Comparison of ENCODE assay signal across 18 cellular contexts in genomic region chr5:37776826-37777225, GRCh38.
DNase-seq lines count a peak whose midpoint lies in the region; ATAC-seq and TF ChIP-seq lines count a peak whose summit lies in the region.
"Had no signal": no experiment of that assay in that cellular context is flagged by ENCODE, and none has a peak within 500 bp of the region (broad histone marks: within the 10 kb centered on the region; RNA-seq: fewer than 3 reads in every experiment).

No MANE protein-coding gene starts in this region.

- DNase-seq in HL-60 (ENCODE audit: low read depth in 1 of 2, low spot score in 1 of 2) (no peak), cardiac fibroblast (ENCODE audit: low read depth in 2 of 2) (peak; percentile 54 to 92), left kidney (ENCODE audit: low read depth, low spot score) (peak; percentile 19), aorta (no peak), NK-92 (lab: John Stamatoyannopoulos, UW; ENCODE audit: unreplicated experiment) (no peak)
- DNase-seq: activated CD4-positive, alpha-beta T cell treated with anti-CD3 and anti-CD28 coated beads, Interleukin-2, amount 50 U/mL, for 1 hour; CD4-positive, alpha-beta memory T cell; heart left ventricle; Karpas-422; left cardiac atrium; naive thymus-derived CD4-positive, alpha-beta T cell; NCI-H1694; stimulated activated CD4-positive, alpha-beta T cell treated with anti-CD3 and anti-CD28 coated beads, Interleukin-2, amount 100 ng/mL, for 24 hours; stimulated activated CD8-positive, alpha-beta memory T cell treated with anti-CD3 and anti-CD28 coated beads, Interleukin-4, amount 100 ng/mL, for 48 hours had no signal

- H3K27me3 ChIP-seq in HL-60 (ENCODE audit: insufficient read depth, poor library complexity, severe bottlenecking) (no peaks in the 10 kb centered on the region), aorta (ENCODE audit: control insufficient read depth in 1 of 2, insufficient read depth in 2 of 2, low read length in 1 of 2) (no peaks in the 10 kb centered on the region)
- H3K27me3 ChIP-seq: ascending aorta, heart left ventricle, upper lobe of left lung had no signal

- peak; percentile 36 for ATAC-seq in aorta (ENCODE audit: low FRiP score)
- no peak for ATAC-seq in HG02798 (IDR thresholded peaks at IDR 0.05; ENCODE audit: poor library complexity, unreplicated experiment)
- ATAC-seq in GM18873 (IDR thresholded peaks at IDR 0.05; ENCODE audit: low FRiP score, unreplicated experiment), result no peak
- ATAC-seq: naive thymus-derived CD4-positive, alpha-beta T cell had no signal

- no peak overlapping the region for H3K4me3 ChIP-seq in HL-60 (replicated peaks; ENCODE audit: insufficient read depth, low read length)
- no peak overlapping the region for H3K4me3 ChIP-seq in cardiac fibroblast (replicated peaks in 1 of 2; ENCODE audit: low read depth in 2 of 2, low read length in 2 of 2)
- H3K4me3 ChIP-seq in aorta (ENCODE audit: low read length in 2 of 2), result no peak overlapping the region
- H3K4me3 ChIP-seq: ascending aorta, heart left ventricle, upper lobe of left lung had no signal

- intact Hi-C loops in aorta (cut with DNase I), result no loop called here

- peaks cover 1% of the 10 kb centered on the region for H3K9me3 ChIP-seq in aorta (ENCODE audit: control insufficient read depth, low read length)

- no peaks in the 10 kb centered on the region for H3K36me3 ChIP-seq in aorta (ENCODE audit: control insufficient read depth in 1 of 2, insufficient read depth in 2 of 2, low read length in 1 of 2)
- H3K36me3 ChIP-seq: ascending aorta, heart left ventricle, upper lobe of left lung had no signal

- 17 to 22% methylated on average over 7 of the region's 7 CpGs for WGBS in aorta, 2 donors

- H3K27ac ChIP-seq in HL-60 (replicated peaks) (peak overlapping the region; percentile 12; the same call in 1 of the 2 replicates), aorta (ENCODE audit: low read depth in 1 of 2, low read length in 2 of 2) (no peak overlapping the region)
- H3K27ac ChIP-seq: ascending aorta, upper lobe of left lung had no signal

- TF ChIP-seq CTCF in HL-60 (IDR thresholded peaks at IDR 0.05; ENCODE audit: insufficient read depth, low read length) (no peak), cardiac fibroblast (IDR thresholded peaks at IDR 0.05; ENCODE audit: low read depth, low read length) (no peak)

- no peaks in the 10 kb centered on the region for H3K4me1 ChIP-seq in aorta (ENCODE audit: control insufficient read depth in 1 of 2, insufficient read depth in 2 of 2, low read length in 2 of 2)
- H3K4me1 ChIP-seq: ascending aorta, heart left ventricle, upper lobe of left lung had no signal

Comparison
In these comparisons a context has a peak if more than half of its experiments do, and no peak if none do; other contexts are left out.
1. DNase-seq: peak in cardiac fibroblast (2 of 2) and left kidney (single experiment); none in HL-60 (0 of 2), aorta (0 of 2) and NK-92 (single experiment).